1 cellular context compared by ENCODE assay signal in genomic region chr6:167037762-167038161, GRCh38.
TF ChIP-seq lines count a peak whose summit lies in the region.

No MANE protein-coding gene starts in this region.

TF ChIP-seq in GM12878, 131 proteins besides CTCF, POLR2A, EP300 and RAD21:
- TF ChIP-seq MEF2A (IDR thresholded peaks at IDR 0.05; ENCODE audit: insufficient read depth, low read depth, low read length) (no peak), RBBP5 (conservative IDR thresholded peaks at IDR 0.05) (no peak), MLLT1 (IDR thresholded peaks at IDR 0.05) (no peak), GABPA (IDR thresholded peaks at IDR 0.05; ENCODE audit: low read depth) (no peak), ZBTB33 (IDR thresholded peaks at IDR 0.05) (no peak), CUX1 (IDR thresholded peaks at IDR 0.05; ENCODE audit: insufficient replicate concordance, low read depth, low read length) (no peak), ZBED1 (IDR thresholded peaks at IDR 0.05; ENCODE audit: borderline replicate concordance) (no peak), SMAD5 (IDR thresholded peaks at IDR 0.05; ENCODE audit: low read depth) (no peak), ATF7 (IDR thresholded peaks at IDR 0.05; ENCODE audit: low read depth) (no peak), NR2C1 (IDR thresholded peaks at IDR 0.05) (no peak)
